ENCODE assay signal across 11 cellular contexts in the genomic region with DNA sequence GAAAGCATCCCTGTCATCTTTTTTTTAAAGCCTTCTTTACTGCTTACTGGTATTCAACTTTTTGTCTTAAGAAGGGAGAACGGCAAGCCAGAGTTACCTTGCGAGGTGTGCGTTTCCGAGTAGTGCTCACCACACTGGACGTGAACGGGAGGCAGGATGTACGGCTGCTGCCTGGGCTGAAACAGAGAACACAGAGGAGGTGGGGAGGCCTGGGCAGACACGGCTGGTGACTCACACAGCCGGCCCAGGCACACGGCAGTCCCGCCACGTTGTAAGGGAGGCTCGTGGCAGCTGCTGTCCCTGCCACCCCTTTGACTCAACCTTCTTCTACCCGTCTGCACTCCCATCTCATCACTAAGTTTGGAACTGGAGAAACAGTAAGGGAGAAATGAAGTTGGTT.
DNase-seq lines count a peak whose midpoint lies in the region; ATAC-seq and TF ChIP-seq lines count a peak whose summit lies in the region.
"Had no signal": no experiment of that assay in that cellular context is flagged by ENCODE, and none has a peak within 500 bp of the region (broad histone marks: within the 10 kb centered on the region; RNA-seq: fewer than 3 reads in every experiment).

No MANE protein-coding gene starts in this region.

- H3K27ac Mint-ChIP-seq in activated naive CD4-positive, alpha-beta T cell treated with anti-CD3 and anti-CD28 coated beads, Interleukin-2, amount 50 U/mL, for 72 hours: no peak overlapping the region
- H3K27ac Mint-ChIP-seq: memory B cell had no signal

- in situ Hi-C loops in transverse colon (cut with MboI; ENCODE audit: low pct_ligation_motif_present in 1 of 4, low pct_unique_long_range_greater_than_20kb in 1 of 4, low sequenced_read_pairs in 3 of 4): no loop called here

- no peaks in the 10 kb centered on the region for H3K9me3 Mint-ChIP-seq in activated naive CD4-positive, alpha-beta T cell treated with anti-CD3 and anti-CD28 coated beads, Interleukin-2, amount 50 U/mL, for 72 hours
- H3K9me3 Mint-ChIP-seq: central memory CD8-positive, alpha-beta T cell; memory B cell had no signal

- no peak for TF ChIP-seq EP300 in transverse colon (IDR thresholded peaks at IDR 0.05; ENCODE audit: low read depth)

- peak; percentile 50 to 64 for ATAC-seq in activated naive CD4-positive, alpha-beta T cell treated with anti-CD3 and anti-CD28 coated beads, Interleukin-2, amount 50 U/mL, for 72 hours

- H3K4me3 ChIP-seq in hepatocyte: no peak overlapping the region
- H3K4me3 ChIP-seq in transverse colon: no peak overlapping the region

- no peak for TF ChIP-seq CTCF in hepatocyte (IDR thresholded peaks at IDR 0.05; ENCODE audit: poor library complexity)
- TF ChIP-seq CTCF in transverse colon (IDR thresholded peaks at IDR 0.05): no peak

- 85% methylated on average over 14 of the region's 14 CpGs for WGBS in hepatocyte (ENCODE audit: low lambda C conversion rate, missing lambda C conversion rate)
- 86 to 90% methylated on average over 2 to 14 of the region's 14 CpGs for WGBS in transverse colon (ENCODE audit: low coverage in 1 of 2), 2 donors

- no peaks in the 10 kb centered on the region for H3K27me3 ChIP-seq in hepatocyte
- H3K27me3 ChIP-seq in transverse colon: no peaks in the 10 kb centered on the region

- H4K20me1 ChIP-seq in hepatocyte (ENCODE audit: insufficient read depth, poor library complexity, severe bottlenecking): no peaks in the 10 kb centered on the region

- H3K4me2 ChIP-seq in hepatocyte: no peak overlapping the region

- DNase-seq in activated naive CD4-positive, alpha-beta T cell treated with anti-CD3 and anti-CD28 coated beads, Interleukin-2, amount 50 U/mL, for 72 hours (ENCODE audit: low spot score in 2 of 2): no peak
- DNase-seq in activated naive CD4-positive, alpha-beta T cell treated with anti-CD3 and anti-CD28 coated beads, Interleukin-2, amount 50 U/mL, for 16 hours: no peak
- DNase-seq in T1000 (lab: John Stamatoyannopoulos, UW): peak; percentile 56
- peak; percentile 35 for DNase-seq in hepatocyte (ENCODE audit: low spot score)
- DNase-seq in erythroblast (lab: John Stamatoyannopoulos, UW): no peak
- DNase-seq in transverse colon: no peak
- DNase-seq in GOT3 (lab: John Stamatoyannopoulos, UW): no peak
- DNase-seq in germinal center (ENCODE audit: low spot score): no peak
- DNase-seq: NCI-H774 had no signal

- intact Hi-C loops in transverse colon (cut with DNase I; ENCODE audit: low total_unique reads): no loop called here

- no peaks in the 10 kb centered on the region for H3K79me2 ChIP-seq in hepatocyte

- no peaks in the 10 kb centered on the region for H3K9me2 ChIP-seq in hepatocyte (replicated peaks; ENCODE audit: insufficient read depth)

- H2AFZ ChIP-seq in hepatocyte: no peak overlapping the region

- no peak for TF ChIP-seq POLR2A in erythroblast (IDR thresholded peaks at IDR 0.05; ENCODE audit: low read length)
- TF ChIP-seq POLR2A in transverse colon (IDR thresholded peaks at IDR 0.05): no peak

- H3K36me3 Mint-ChIP-seq in activated naive CD4-positive, alpha-beta T cell treated with anti-CD3 and anti-CD28 coated beads, Interleukin-2, amount 50 U/mL, for 72 hours: no peaks in the 10 kb centered on the region
- H3K36me3 Mint-ChIP-seq: memory B cell had no signal

- H3K36me3 ChIP-seq in hepatocyte (replicated peaks; ENCODE audit: insufficient read depth, low read depth): no peaks in the 10 kb centered on the region
- no peaks in the 10 kb centered on the region for H3K36me3 ChIP-seq in transverse colon

- H3K4me1 ChIP-seq in hepatocyte (ENCODE audit: insufficient read depth): no peaks in the 10 kb centered on the region
- no peaks in the 10 kb centered on the region for H3K4me1 ChIP-seq in transverse colon

- H3K9me3 ChIP-seq in hepatocyte (ENCODE audit: low read depth) (no peaks in the 10 kb centered on the region), transverse colon (no peaks in the 10 kb centered on the region)

- H3K27ac ChIP-seq in hepatocyte (no peak overlapping the region), transverse colon (no peak overlapping the region)

Comparison
In these comparisons a context has a peak if more than half of its experiments do, and no peak if none do; other contexts are left out.
1. DNase-seq: peak in T1000 (single experiment) and hepatocyte (single experiment); none in activated naive CD4-positive, alpha-beta T cell treated with anti-CD3 and anti-CD28 coated beads, Interleukin-2, amount 50 U/mL, for 72 hours (0 of 2), activated naive CD4-positive, alpha-beta T cell treated with anti-CD3 and anti-CD28 coated beads, Interleukin-2, amount 50 U/mL, for 16 hours (single experiment), erythroblast (0 of 2), transverse colon (single experiment), GOT3 (single experiment) and germinal center (single experiment).